In genomic region chr2:1745171-1746023, GRCh38 we compare ENCODE assay signal across 10 cellular contexts. TPM values are rescaled to one million over a fixed set of nuclear protein-coding genes. Genes with fewer than 3 reads are reported as not detected.
A peak's percentile ranks its signal among the peaks of the same experiment; 100 is the strongest.
DNase-seq lines count a peak whose midpoint lies in the region; ATAC-seq and TF ChIP-seq lines count a peak whose summit lies in the region.
"Had no signal": no experiment of that assay in that cellular context is flagged by ENCODE, and none has a peak within 500 bp of the region (broad histone marks: within the 10 kb centered on the region; RNA-seq: fewer than 3 reads in every experiment).

No MANE protein-coding gene starts in this region.

- H3K9me3 ChIP-seq in upper lobe of left lung, result no peaks in the 10 kb centered on the region
- H3K9me3 ChIP-seq: adrenal gland had no signal

- H3K36me3 Mint-ChIP-seq in activated CD8-positive, alpha-beta T cell treated with anti-CD3 and anti-CD28 coated beads, Interleukin-2, amount 10 ng/mL, durations not matched to agents 7 days and 5 days (ENCODE audit: low read depth), result no peaks in the 10 kb centered on the region
- no peaks in the 10 kb centered on the region for H3K36me3 Mint-ChIP-seq in activated CD8-positive, alpha-beta T cell treated with anti-CD3 and anti-CD28 coated beads for 36 hours (ENCODE audit: low read depth)
- H3K36me3 Mint-ChIP-seq in mesothelial cell of epicardium, result peaks cover 4% of the 10 kb centered on the region

- 60 to 62% methylated on average over 16 to 21 of the region's 26 CpGs for whole genome bisulfite sequencing in upper lobe of left lung, 2 donors

- intact Hi-C loops in activated CD8-positive, alpha-beta T cell treated with anti-CD3 and anti-CD28 coated beads for 36 hours (cut with micrococcal nuclease), result no loop called here

- no peak for TF ChIP-seq POLR2A in upper lobe of left lung (IDR thresholded peaks at IDR 0.05)

- no peak overlapping the region for H3K27ac Mint-ChIP-seq in activated CD8-positive, alpha-beta T cell treated with anti-CD3 and anti-CD28 coated beads, Interleukin-2, amount 10 ng/mL, durations not matched to agents 7 days and 5 days
- no peak overlapping the region for H3K27ac Mint-ChIP-seq in activated CD8-positive, alpha-beta T cell treated with anti-CD3 and anti-CD28 coated beads for 36 hours
- H3K27ac Mint-ChIP-seq in mesothelial cell of epicardium, result no peak overlapping the region

- POLR2A ChIA-PET in activated CD8-positive, alpha-beta T cell treated with anti-CD3 and anti-CD28 coated beads, Interleukin-2, amount 10 ng/mL, durations not matched to agents 7 days and 5 days (lab: Charles Lee), result no interaction called here
- POLR2A ChIA-PET in activated CD8-positive, alpha-beta T cell treated with anti-CD3 and anti-CD28 coated beads for 36 hours (lab: Charles Lee), result no interaction called here

- H3K27ac ChIP-seq in upper lobe of left lung, result peak overlapping the region; percentile 81 to 96 (median 91)

- no peak for ATAC-seq in activated CD8-positive, alpha-beta T cell treated with anti-CD3 and anti-CD28 coated beads, Interleukin-2, amount 10 ng/mL, durations not matched to agents 7 days and 5 days
- ATAC-seq in activated CD8-positive, alpha-beta T cell treated with anti-CD3 and anti-CD28 coated beads for 36 hours, result no peak
- ATAC-seq in upper lobe of left lung (ENCODE audit: low FRiP score in 2 of 2) (no peak), HG03460 (IDR thresholded peaks at IDR 0.05; ENCODE audit: unreplicated experiment) (no peak)

- peaks cover 14 to 35% (median 20%) of the 10 kb centered on the region in 4 donors for H3K4me1 ChIP-seq in upper lobe of left lung
- H3K4me1 ChIP-seq: adrenal gland had no signal

- H3K4me3 ChIP-seq in upper lobe of left lung, result peak overlapping the region; percentile 66 to 76 (median 70)

- CTCF ChIA-PET in activated CD8-positive, alpha-beta T cell treated with anti-CD3 and anti-CD28 coated beads, Interleukin-2, amount 10 ng/mL, durations not matched to agents 7 days and 5 days (lab: Charles Lee), result no interaction called here
- CTCF ChIA-PET in activated CD8-positive, alpha-beta T cell treated with anti-CD3 and anti-CD28 coated beads for 36 hours (lab: Charles Lee), result no interaction called here

- peaks cover 9% of the 10 kb centered on the region for H3K4me1 Mint-ChIP-seq in activated CD8-positive, alpha-beta T cell treated with anti-CD3 and anti-CD28 coated beads, Interleukin-2, amount 10 ng/mL, durations not matched to agents 7 days and 5 days (ENCODE audit: low read depth)
- peaks cover 5% of the 10 kb centered on the region for H3K4me1 Mint-ChIP-seq in activated CD8-positive, alpha-beta T cell treated with anti-CD3 and anti-CD28 coated beads for 36 hours (ENCODE audit: low read depth)
- peaks cover 29% of the 10 kb centered on the region for H3K4me1 Mint-ChIP-seq in mesothelial cell of epicardium

- no peaks in the 10 kb centered on the region for H3K9me3 Mint-ChIP-seq in activated CD8-positive, alpha-beta T cell treated with anti-CD3 and anti-CD28 coated beads, Interleukin-2, amount 10 ng/mL, durations not matched to agents 7 days and 5 days (ENCODE audit: insufficient read depth)
- no peaks in the 10 kb centered on the region for H3K9me3 Mint-ChIP-seq in activated CD8-positive, alpha-beta T cell treated with anti-CD3 and anti-CD28 coated beads for 36 hours
- H3K9me3 Mint-ChIP-seq in mesothelial cell of epicardium, result no peaks in the 10 kb centered on the region

- H3K4me3 Mint-ChIP-seq in activated CD8-positive, alpha-beta T cell treated with anti-CD3 and anti-CD28 coated beads, Interleukin-2, amount 10 ng/mL, durations not matched to agents 7 days and 5 days, result no peak overlapping the region
- no peak overlapping the region for H3K4me3 Mint-ChIP-seq in activated CD8-positive, alpha-beta T cell treated with anti-CD3 and anti-CD28 coated beads for 36 hours
- peak overlapping the region; percentile 88 for H3K4me3 Mint-ChIP-seq in mesothelial cell of epicardium

- peaks cover 0 to 10% (median 4%) of the 10 kb centered on the region in 4 donors for H3K27me3 ChIP-seq in upper lobe of left lung
- H3K27me3 ChIP-seq: adrenal gland had no signal

- TF ChIP-seq CTCF in activated CD8-positive, alpha-beta T cell treated with anti-CD3 and anti-CD28 coated beads for 36 hours (IDR thresholded peaks at IDR 0.05), result no peak
- TF ChIP-seq CTCF in mesothelial cell of epicardium (IDR thresholded peaks at IDR 0.05; ENCODE audit: unreplicated experiment), result no peak
- TF ChIP-seq CTCF in upper lobe of left lung (IDR thresholded peaks at IDR 0.05), result no peak

- TF ChIP-seq EP300 in upper lobe of left lung (IDR thresholded peaks at IDR 0.05), result no peak

- DNase-seq in activated CD8-positive, alpha-beta T cell treated with anti-CD3 and anti-CD28 coated beads, Interleukin-2, amount 10 ng/mL, durations not matched to agents 7 days and 5 days, result peak; percentile 11
- DNase-seq in activated CD8-positive, alpha-beta T cell treated with anti-CD3 and anti-CD28 coated beads for 36 hours, result no peak
- DNase-seq in ecto neural progenitor cell (ENCODE audit: low spot score), result peak; percentile 51
- peak in 1 of 2 experiments; percentile 36 for DNase-seq in mesothelial cell of epicardium (ENCODE audit: low spot score in 2 of 2, unreplicated experiment in 2 of 2)
- DNase-seq in upper lobe of left lung, result no peak
- no peak for DNase-seq in NCI-H774 (lab: John Stamatoyannopoulos, UW)
- DNase-seq in NCI-H1417 (lab: John Stamatoyannopoulos, UW), result no peak
- DNase-seq: T-helper 2 cell had no signal

- H3K27me3 Mint-ChIP-seq in activated CD8-positive, alpha-beta T cell treated with anti-CD3 and anti-CD28 coated beads, Interleukin-2, amount 10 ng/mL, durations not matched to agents 7 days and 5 days (ENCODE audit: low read depth), result peaks cover 33% of the 10 kb centered on the region
- peaks cover 39% of the 10 kb centered on the region for H3K27me3 Mint-ChIP-seq in activated CD8-positive, alpha-beta T cell treated with anti-CD3 and anti-CD28 coated beads for 36 hours
- peaks cover 20% of the 10 kb centered on the region for H3K27me3 Mint-ChIP-seq in mesothelial cell of epicardium (ENCODE audit: low read depth)

- H3K36me3 ChIP-seq in upper lobe of left lung, result no peaks in the 10 kb centered on the region
- H3K36me3 ChIP-seq: adrenal gland had no signal

RNA-seq across cellular contexts. Expression of gene PXDN, which starts 1.1 kb away (rescaled TPM):
- total RNA-seq in activated CD8-positive, alpha-beta T cell treated with anti-CD3 and anti-CD28 coated beads, Interleukin-2, amount 10 ng/mL, durations not matched to agents 7 days and 5 days, result under 1 TPM; 0.26 to 0.92 TPM
- total RNA-seq in activated CD8-positive, alpha-beta T cell treated with anti-CD3 and anti-CD28 coated beads for 36 hours, result under 1 TPM; 0.58 to 0.83 TPM
- total RNA-seq in mesothelial cell of epicardium, result 274 to 292 TPM (median 277 TPM) in 3 replicates
- 10 to 100 TPM; 20.8 to 65.6 (median 38.5) TPM for total RNA-seq in upper lobe of left lung

Comparison
In these comparisons a context has a peak if more than half of its experiments do, and no peak if none do; other contexts are left out.
1. DNase-seq: peak in activated CD8-positive, alpha-beta T cell treated with anti-CD3 and anti-CD28 coated beads, Interleukin-2, amount 10 ng/mL, durations not matched to agents 7 days and 5 days (single experiment) and ecto neural progenitor cell (single experiment); none in activated CD8-positive, alpha-beta T cell treated with anti-CD3 and anti-CD28 coated beads for 36 hours (single experiment), upper lobe of left lung (0 of 2), NCI-H774 (single experiment) and NCI-H1417 (0 of 3).
2. RNA of gene PXDN, which starts 1.1 kb away (total RNA-seq): 274 to 292 TPM in mesothelial cell of epicardium and 20.8 to 65.6 TPM in upper lobe of left lung; 0.26 to 0.92 TPM in activated CD8-positive, alpha-beta T cell treated with anti-CD3 and anti-CD28 coated beads, Interleukin-2, amount 10 ng/mL, durations not matched to agents 7 days and 5 days and 0.58 to 0.83 TPM in activated CD8-positive, alpha-beta T cell treated with anti-CD3 and anti-CD28 coated beads for 36 hours; every median in the first group is over 10 times any median in the second.